In genomic region chr4:2798399-2799301, GRCh38 we compare ENCODE assay signal across 8 cellular contexts. TPM values are rescaled to one million over a fixed set of nuclear protein-coding genes. Genes with fewer than 3 reads are reported as not detected.
DNase-seq lines count a peak whose midpoint lies in the region; ATAC-seq lines count a peak whose summit lies in the region.

No MANE protein-coding gene starts in this region.

- peak overlapping the region in 2 of 3 donors; percentile 33 to 38 for H3K9ac ChIP-seq in skeletal muscle tissue (ENCODE audit: low read depth in 1 of 3, low read length in 3 of 3)

- DNase-seq in stimulated activated CD4-positive, alpha-beta T cell treated with anti-CD3 and anti-CD28 coated beads, Interleukin-4, amount 100 ng/mL, for 1 hour: peak; percentile 49
- DNase-seq in stimulated activated CD4-positive, alpha-beta T cell treated with anti-CD3 and anti-CD28 coated beads, Interleukin-12 subunit alpha, Interleukin-12 subunit beta, amount 100 ng/mL, for 4 hours: no peak
- DNase-seq in Kasumi-1 (lab: John Stamatoyannopoulos, UW): peak; percentile 81 to 84
- DNase-seq in activated CD8-positive, alpha-beta memory T cell treated with anti-CD3 and anti-CD28 coated beads, Interleukin-2, amount 50 U/mL, for 4 hours: peak; percentile 38
- DNase-seq in Right ventricle myocardium inferior (ENCODE audit: missing footprints): peak; percentile 91
- no peak for DNase-seq in OCI-M2 (lab: John Stamatoyannopoulos, UW; ENCODE audit: unreplicated experiment)
- DNase-seq in epidermal melanocyte (ENCODE audit: insufficient read length, low spot score): no peak

- intact Hi-C loops in Right ventricle myocardium inferior (cut with DNase I): no loop called here

- H3K4me3 ChIP-seq in skeletal muscle tissue (ENCODE audit: low read length in 3 of 3): peak overlapping the region in 2 of 3 donors; percentile 3 to 22

- peak overlapping the region; percentile 87 for H3K27ac ChIP-seq in skeletal muscle tissue (ENCODE audit: low read depth, low read length)

- no peaks in the 10 kb centered on the region for H3K36me3 ChIP-seq in skeletal muscle tissue (ENCODE audit: control insufficient read depth in 3 of 3, insufficient read depth in 3 of 3, low read length in 3 of 3)

- no peaks in the 10 kb centered on the region for H3K9me3 ChIP-seq in skeletal muscle tissue (ENCODE audit: control insufficient read depth in 3 of 3, low read length in 3 of 3)

- peak; percentile 3 for ATAC-seq in Right ventricle myocardium inferior

- H3K4me1 ChIP-seq in skeletal muscle tissue (ENCODE audit: control insufficient read depth in 3 of 3, insufficient read depth in 3 of 3, low read length in 3 of 3): peaks cover 75 to 91% (median 87%) of the 10 kb centered on the region in 3 donors

- H3K27me3 ChIP-seq in skeletal muscle tissue (ENCODE audit: control insufficient read depth in 3 of 3, insufficient read depth in 3 of 3, low read length in 3 of 3): no peaks in the 10 kb centered on the region

RNA-seq across cellular contexts. Expression of gene SH3BP2, which starts 5.8 kb away (rescaled TPM):
- total RNA-seq in Right ventricle myocardium inferior: 32.2 TPM
- total RNA-seq in skeletal muscle tissue: 7.8 TPM

RNA-seq across cellular contexts. Expression of gene TNIP2, which starts 42.5 kb away (rescaled TPM):
- 29.6 TPM for total RNA-seq in Right ventricle myocardium inferior
- total RNA-seq in skeletal muscle tissue: 14.6 TPM

RNA-seq across cellular contexts. Expression of gene ADD1, which starts 45.0 kb away (rescaled TPM):
- 231 TPM for total RNA-seq in Right ventricle myocardium inferior
- 155 TPM for total RNA-seq in skeletal muscle tissue

Comparison
In these comparisons a context has a peak if more than half of its experiments do, and no peak if none do; other contexts are left out.
1. DNase-seq: peak in stimulated activated CD4-positive, alpha-beta T cell treated with anti-CD3 and anti-CD28 coated beads, Interleukin-4, amount 100 ng/mL, for 1 hour (single experiment), Kasumi-1 (2 of 2), activated CD8-positive, alpha-beta memory T cell treated with anti-CD3 and anti-CD28 coated beads, Interleukin-2, amount 50 U/mL, for 4 hours (single experiment) and Right ventricle myocardium inferior (single experiment); none in stimulated activated CD4-positive, alpha-beta T cell treated with anti-CD3 and anti-CD28 coated beads, Interleukin-12 subunit alpha, Interleukin-12 subunit beta, amount 100 ng/mL, for 4 hours (single experiment), OCI-M2 (single experiment) and epidermal melanocyte (single experiment).